21 cellular contexts compared by ENCODE assay signal in the genomic region with DNA sequence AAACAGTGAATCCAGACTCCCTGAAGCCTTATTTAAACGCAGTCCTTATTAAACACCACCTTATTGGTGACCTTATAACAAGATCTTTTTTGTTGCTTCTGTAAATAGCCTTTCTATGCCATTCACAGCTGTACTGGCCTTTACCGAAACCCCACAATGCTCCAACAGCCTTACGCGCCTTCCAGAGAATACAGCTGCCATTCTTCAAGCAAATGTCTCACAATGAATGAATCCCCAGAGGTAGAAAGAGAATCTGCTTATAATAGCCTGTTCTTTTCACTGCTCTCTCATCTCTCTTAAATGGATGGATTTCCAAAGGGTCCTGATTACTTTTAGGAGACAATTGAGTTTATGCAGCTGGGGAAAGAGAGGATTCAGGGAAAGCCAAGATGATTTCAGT.
"Had no signal": no experiment of that assay in that cellular context is flagged by ENCODE, and none has a peak within 500 bp of the region (broad histone marks: within the 10 kb centered on the region; RNA-seq: fewer than 3 reads in every experiment).

No MANE protein-coding gene starts in this region.

- DNase-seq: effector memory CD4-positive, alpha-beta T cell; gastrocnemius medialis; heart right ventricle; hypothalamus; kidney glomerular epithelial cell; left lung; mesendoderm; naive thymus-derived CD8-positive, alpha-beta T cell; nucleus accumbens; ovary; right lobe of liver; spleen; stimulated activated CD4-positive, alpha-beta T cell treated with anti-CD3 and anti-CD28 coated beads, Interleukin-15, amount 100 ng/mL, for 24 hours; stimulated activated CD4-positive, alpha-beta T cell treated with anti-CD3 and anti-CD28 coated beads, Interleukin-1b, Interleukin-23, amount 100 ng/mL, for 48 hours; stimulated activated CD4-positive, alpha-beta T cell treated with anti-CD3 and anti-CD28 coated beads, Interleukin-4, amount 100 ng/mL, for 24 hours; tibial artery; upper lobe of left lung; uterus had no signal

- H3K27me3 ChIP-seq: gastrocnemius medialis, ovary, right lobe of liver, tibial artery, upper lobe of left lung, uterus had no signal

- ATAC-seq: esophagus mucosa; gastrocnemius medialis; left lung; naive thymus-derived CD8-positive, alpha-beta T cell; right lobe of liver; stimulated activated memory B cell treated with anti-CD40 and anti-IgM and Interleukin-4, amounts not matched to agents 10 μg/mL and 1 μg/mL and 100 μg/mL, for 72 hours had no signal

- H3K27ac ChIP-seq: gastrocnemius medialis, left lung, ovary, right lobe of liver, spleen, tibial artery, upper lobe of left lung, uterus had no signal

- H3K9me3 ChIP-seq: gastrocnemius medialis, heart right ventricle, left lung, ovary, right lobe of liver, spleen, tibial artery, upper lobe of left lung, uterus had no signal

- H3K36me3 ChIP-seq: gastrocnemius medialis, heart right ventricle, left lung, ovary, right lobe of liver, spleen, tibial artery, upper lobe of left lung, uterus had no signal

- H3K4me3 ChIP-seq: gastrocnemius medialis, heart right ventricle, left lung, lung, ovary, right lobe of liver, spleen, tibial artery, upper lobe of left lung, uterus had no signal
